In the genomic region with DNA sequence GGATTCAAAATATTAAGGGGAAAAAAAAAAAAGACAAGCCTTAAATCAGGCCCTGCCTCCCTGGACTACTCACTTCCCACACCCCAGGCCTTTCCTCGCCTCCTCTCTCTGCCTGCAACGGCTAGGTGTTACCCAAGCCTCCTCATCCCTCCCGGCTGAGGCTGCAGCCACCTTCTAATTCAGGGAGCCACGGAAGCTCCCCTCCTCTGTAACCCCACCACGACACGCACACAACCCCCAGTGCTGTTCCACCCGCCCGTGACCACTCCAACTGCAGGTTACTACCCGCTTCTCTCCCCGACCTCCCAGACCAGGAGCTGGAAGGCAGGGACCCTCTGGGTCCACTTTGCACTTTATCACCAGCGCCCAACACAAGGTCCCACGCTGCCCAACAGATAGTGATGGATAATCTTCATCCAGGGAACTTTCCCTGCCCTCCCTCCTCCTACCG, we compare ENCODE assay signal across 8 cellular contexts. TPM values are rescaled to one million over a fixed set of nuclear protein-coding genes. Genes with fewer than 3 reads are reported as not detected.
DNase-seq lines count a peak whose midpoint lies in the region; ATAC-seq and TF ChIP-seq lines count a peak whose summit lies in the region.

No MANE protein-coding gene starts in this region.

- WGBS in tibial nerve, 2 donors = 33 to 38% methylated on average over 13 of the region's 13 CpGs

- intact Hi-C loops in ascending aorta (cut with DNase I) = loop anchor here (2.0 kb wide), 1 partner anchor 26 kb away; no protein-coding TSS in a partner anchor
- intact Hi-C loops in left lung (cut with DNase I) = no loop called here

- no peak for TF ChIP-seq EP300 in tibial nerve (IDR thresholded peaks at IDR 0.05)

- H3K27ac ChIP-seq in ascending aorta = peak overlapping the region; percentile 76 to 83
- H3K27ac ChIP-seq in left lung = no peak overlapping the region
- H3K27ac ChIP-seq in tibial nerve = peak overlapping the region in 1 of 4 donors; percentile 82

- peaks cover 5 to 10% of the 10 kb centered on the region in 2 donors for H3K36me3 ChIP-seq in ascending aorta
- no peaks in the 10 kb centered on the region for H3K36me3 ChIP-seq in left lung
- peaks cover 0 to 6% (median 0%) of the 10 kb centered on the region in 3 donors for H3K36me3 ChIP-seq in tibial nerve

- H3K27me3 Mint-ChIP-seq in activated CD8-positive, alpha-beta memory T cell treated with anti-CD3 and anti-CD28 coated beads, Interleukin-2, amount 10 ng/mL, durations not matched to agents 7 days and 5 days = peaks cover 49% of the 10 kb centered on the region

- H3K4me3 ChIP-seq in ascending aorta (peak overlapping the region; percentile 78 to 80), left lung (peak overlapping the region; percentile 40 to 48), tibial nerve (peak overlapping the region; percentile 42 to 78 (median 56))

- no peaks in the 10 kb centered on the region for H3K9me3 ChIP-seq in ascending aorta
- no peaks in the 10 kb centered on the region for H3K9me3 ChIP-seq in left lung
- no peaks in the 10 kb centered on the region for H3K9me3 ChIP-seq in tibial nerve

- H3K27me3 ChIP-seq in ascending aorta (no peaks in the 10 kb centered on the region), left lung (peaks cover 8 to 49% of the 10 kb centered on the region in 2 donors), tibial nerve (peaks cover 0 to 15% of the 10 kb centered on the region in 2 donors)

- H3K4me1 ChIP-seq in ascending aorta (peaks cover 3 to 7% of the 10 kb centered on the region in 2 donors), left lung (peaks cover 0 to 13% of the 10 kb centered on the region in 2 donors), tibial nerve (peaks cover 0 to 18% (median 5%) of the 10 kb centered on the region in 4 donors)

- H3K27ac Mint-ChIP-seq in activated CD8-positive, alpha-beta memory T cell treated with anti-CD3 and anti-CD28 coated beads, Interleukin-2, amount 10 ng/mL, durations not matched to agents 7 days and 5 days = no peak overlapping the region

- no peaks in the 10 kb centered on the region for H3K36me3 Mint-ChIP-seq in activated CD8-positive, alpha-beta memory T cell treated with anti-CD3 and anti-CD28 coated beads, Interleukin-2, amount 10 ng/mL, durations not matched to agents 7 days and 5 days

- peaks cover 14% of the 10 kb centered on the region for H3K4me1 Mint-ChIP-seq in activated CD8-positive, alpha-beta memory T cell treated with anti-CD3 and anti-CD28 coated beads, Interleukin-2, amount 10 ng/mL, durations not matched to agents 7 days and 5 days

- no peak for DNase-seq in activated CD8-positive, alpha-beta memory T cell treated with anti-CD3 and anti-CD28 coated beads, Interleukin-2, amount 10 ng/mL, durations not matched to agents 7 days and 5 days
- no peak for DNase-seq in activated CD8-positive, alpha-beta memory T cell treated with anti-CD3 and anti-CD28 coated beads, Interleukin-2, amount 50 U/mL, for 4 hours
- no peak for DNase-seq in ascending aorta (ENCODE audit: low spot score in 2 of 2)
- peak in 1 of 2 donors; percentile 16 for DNase-seq in left lung
- DNase-seq in tibial nerve (ENCODE audit: low spot score in 2 of 2) = no peak
- no peak for DNase-seq in DMS79 (lab: John Stamatoyannopoulos, UW)

- TF ChIP-seq POLR2A in tibial nerve (IDR thresholded peaks at IDR 0.05) = no peak

- TF ChIP-seq CTCF in ascending aorta (IDR thresholded peaks at IDR 0.05) (no peak), left lung (IDR thresholded peaks at IDR 0.05) (no peak), tibial nerve (IDR thresholded peaks at IDR 0.05) (no peak)

- CTCF ChIA-PET in activated CD8-positive, alpha-beta memory T cell treated with anti-CD3 and anti-CD28 coated beads, Interleukin-2, amount 10 ng/mL, durations not matched to agents 7 days and 5 days (lab: Charles Lee) = no interaction called here

- peak overlapping the region; percentile 59 for H3K4me3 Mint-ChIP-seq in activated CD8-positive, alpha-beta memory T cell treated with anti-CD3 and anti-CD28 coated beads, Interleukin-2, amount 10 ng/mL, durations not matched to agents 7 days and 5 days

- ATAC-seq in activated CD8-positive, alpha-beta memory T cell treated with anti-CD3 and anti-CD28 coated beads, Interleukin-2, amount 10 ng/mL, durations not matched to agents 7 days and 5 days = no peak
- ATAC-seq in left lung (no peak), HG03139 (IDR thresholded peaks at IDR 0.05; ENCODE audit: unreplicated experiment) (no peak), GM18858 (IDR thresholded peaks at IDR 0.05; ENCODE audit: unreplicated experiment) (no peak)

- H3K9me3 Mint-ChIP-seq in activated CD8-positive, alpha-beta memory T cell treated with anti-CD3 and anti-CD28 coated beads, Interleukin-2, amount 10 ng/mL, durations not matched to agents 7 days and 5 days (ENCODE audit: low read depth) = no peaks in the 10 kb centered on the region

RNA-seq across cellular contexts. Expression of a gene that starts 0.9 kb away (rescaled TPM):
- total RNA-seq in activated CD8-positive, alpha-beta memory T cell treated with anti-CD3 and anti-CD28 coated beads, Interleukin-2, amount 10 ng/mL, durations not matched to agents 7 days and 5 days = 1 to 10 TPM in 1 of 2 experiments, under 1 TPM in 1; 0.55 to 2.5 TPM
- total RNA-seq in ascending aorta = 39.1 TPM
- 1 to 10 TPM; 2.4 to 4.6 TPM for total RNA-seq in left lung
- total RNA-seq in tibial nerve = 10 to 100 TPM in 3 of 4 donors, 1 to 10 TPM in 1; 7.2 to 41.1 (median 20.8) TPM

RNA-seq across cellular contexts. Expression of a gene that starts 24.8 kb away (rescaled TPM):
- under 1 TPM in 1 of 2 experiments, not detected in 1; 0.12 TPM for total RNA-seq in activated CD8-positive, alpha-beta memory T cell treated with anti-CD3 and anti-CD28 coated beads, Interleukin-2, amount 10 ng/mL, durations not matched to agents 7 days and 5 days
- total RNA-seq in ascending aorta (39.3 TPM), left lung (under 1 TPM; 0.37 to 0.55 TPM), tibial nerve (100 to 1,000 TPM; 144 to 392 (median 300) TPM)

RNA-seq across cellular contexts. Expression of a gene that starts 36.2 kb away (rescaled TPM):
- total RNA-seq in activated CD8-positive, alpha-beta memory T cell treated with anti-CD3 and anti-CD28 coated beads, Interleukin-2, amount 10 ng/mL, durations not matched to agents 7 days and 5 days = 1 to 10 TPM; 1.6 to 2.2 TPM
- total RNA-seq in ascending aorta = 34.2 TPM
- total RNA-seq in left lung = 1 to 10 TPM; 5.6 to 8.6 TPM
- 10 to 100 TPM in 2 of 4 donors, 1 to 10 TPM in 2; 7.2 to 15.5 (median 9.7) TPM for total RNA-seq in tibial nerve

RNA-seq across cellular contexts. Expression of a gene that starts 36.3 kb away (rescaled TPM):
- total RNA-seq in activated CD8-positive, alpha-beta memory T cell treated with anti-CD3 and anti-CD28 coated beads, Interleukin-2, amount 10 ng/mL, durations not matched to agents 7 days and 5 days = not detected
- total RNA-seq in ascending aorta (not detected), left lung (under 1 TPM; 0.20 to 0.52 TPM), tibial nerve (under 1 TPM in 2 of 4 donors, not detected in 2; 0.21 to 0.39 TPM)

Comparison
In these comparisons a context has a peak if more than half of its experiments do, and no peak if none do; other contexts are left out.
1. H3K27ac ChIP-seq: peak in ascending aorta (2 of 2); none in left lung (0 of 2).
2. RNA of a gene that starts 24.8 kb away (total RNA-seq): 144 to 392 TPM in tibial nerve and 39.3 TPM in ascending aorta (single experiment); 0.37 to 0.55 TPM in left lung and 0.12 TPM in activated CD8-positive, alpha-beta memory T cell treated with anti-CD3 and anti-CD28 coated beads, Interleukin-2, amount 10 ng/mL, durations not matched to agents 7 days and 5 days; every median in the first group is over 10 times any median in the second.
3. Peak in every context shown above with its lines, with median percentiles within 50 percentile points of each other: H3K4me3 ChIP-seq.